ENCODE assay signal across 23 cellular contexts in the genomic region with DNA sequence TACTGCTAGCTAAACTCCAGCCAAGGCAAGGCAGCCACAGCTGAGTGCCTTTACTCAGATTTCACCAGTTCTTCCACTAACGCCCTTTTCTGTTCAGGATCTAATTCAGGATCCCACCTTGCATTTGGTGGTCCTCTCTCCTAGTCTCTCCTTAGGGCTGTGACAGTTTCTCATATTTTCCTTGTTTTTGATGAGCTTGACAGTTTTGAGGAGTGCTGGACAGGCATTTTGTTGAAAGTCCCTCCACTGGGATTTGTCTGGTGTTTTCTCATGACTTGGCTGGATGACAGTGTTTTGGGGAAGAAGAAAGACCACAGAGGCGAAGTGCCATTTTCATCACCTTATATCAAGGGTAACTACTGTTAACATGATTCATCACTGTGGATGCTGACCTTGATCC.
"Had no signal": no experiment of that assay in that cellular context is flagged by ENCODE, and none has a peak within 500 bp of the region (broad histone marks: within the 10 kb centered on the region; RNA-seq: fewer than 3 reads in every experiment).

No MANE protein-coding gene starts in this region.

- DNase-seq: dermis blood vessel endothelial cell; effector memory CD4-positive, alpha-beta T cell; foreskin melanocyte; hypothalamus; immature natural killer cell; islet precursor cell; kidney glomerular epithelial cell; left colon; left ventricle myocardium superior; lower lobe of right lung; natural killer cell; right cardiac atrium; spleen; stimulated activated CD4-positive, alpha-beta T cell treated with anti-CD3 and anti-CD28 coated beads, Interleukin-4, amount 100 ng/mL, for 4 hours; transverse colon; upper lobe of right lung; uterus had no signal

- H3K4me1 ChIP-seq: esophagus muscularis mucosa, lower lobe of right lung, spleen, transverse colon, upper lobe of right lung, uterus had no signal

- H3K27ac ChIP-seq: coronary artery, esophagus muscularis mucosa, lower lobe of right lung, neutrophil, prostate gland, skin epidermis, transverse colon, upper lobe of right lung, uterus had no signal

- H3K9me3 ChIP-seq: esophagus muscularis mucosa, lower lobe of right lung, neutrophil, prostate gland, transverse colon, upper lobe of right lung, uterus had no signal

- H3K27me3 ChIP-seq: esophagus muscularis mucosa, neutrophil, spleen, transverse colon, upper lobe of right lung, uterus had no signal

- H3K36me3 ChIP-seq: esophagus muscularis mucosa, lower lobe of right lung, neutrophil, prostate gland, spleen, transverse colon, upper lobe of right lung, uterus had no signal

- H3K4me3 ChIP-seq: coronary artery, esophagus muscularis mucosa, lower lobe of right lung, prostate gland, skin epidermis, spleen, transverse colon, upper lobe of right lung, uterus had no signal

- ATAC-seq: left colon; left ventricle myocardium superior; lower lobe of right lung; natural killer cell; right cardiac atrium; stimulated activated memory B cell treated with anti-CD40 and anti-IgM and Interleukin-4, amounts not matched to agents 10 μg/mL and 1 μg/mL and 100 μg/mL, for 72 hours; upper lobe of right lung had no signal
